Comparison of ENCODE assay signal across 16 cellular contexts in the genomic region with DNA sequence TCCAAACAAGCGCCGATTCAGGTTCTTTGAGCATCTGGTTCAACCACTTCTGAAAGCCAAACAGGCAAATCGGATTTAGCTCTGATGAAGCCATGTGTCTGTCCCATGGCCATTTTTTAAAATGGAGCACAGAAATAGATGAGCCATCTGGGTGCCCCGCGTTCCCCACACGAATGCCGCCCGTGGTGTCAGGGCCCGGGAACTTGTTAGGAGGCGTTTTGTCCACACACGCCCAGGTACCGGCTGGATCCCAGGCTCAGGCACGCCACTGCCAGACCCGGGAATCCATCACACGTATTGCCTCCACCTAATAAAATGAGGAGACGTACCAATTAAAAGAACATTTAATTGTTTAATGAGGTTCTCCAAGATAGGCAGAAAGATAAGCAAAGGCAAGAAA.
DNase-seq lines count a peak whose midpoint lies in the region; ATAC-seq and TF ChIP-seq lines count a peak whose summit lies in the region.
"Had no signal": no experiment of that assay in that cellular context is flagged by ENCODE, and none has a peak within 500 bp of the region (broad histone marks: within the 10 kb centered on the region; RNA-seq: fewer than 3 reads in every experiment).

No MANE protein-coding gene starts in this region.

- H3K9me3 Mint-ChIP-seq in osteocyte (ENCODE audit: unreplicated experiment): peaks cover 44% of the 10 kb centered on the region
- H3K9me3 Mint-ChIP-seq: CD4-positive, alpha-beta T cell had no signal

- no peak overlapping the region for H3K4me3 ChIP-seq in foreskin fibroblast (ENCODE audit: low read depth in 1 of 2, low read length in 2 of 2)
- H3K4me3 ChIP-seq: A549, HAP-1 had no signal

- H3K36me3 Mint-ChIP-seq in osteocyte (ENCODE audit: unreplicated experiment): no peaks in the 10 kb centered on the region
- H3K36me3 Mint-ChIP-seq: IgD-negative memory B cell had no signal

- no peak overlapping the region for H3K27ac Mint-ChIP-seq in osteocyte (ENCODE audit: unreplicated experiment)
- H3K27ac Mint-ChIP-seq: CD4-positive, alpha-beta T cell; IgD-negative memory B cell had no signal

- H3K4me1 Mint-ChIP-seq in osteocyte (ENCODE audit: unreplicated experiment): no peaks in the 10 kb centered on the region
- H3K4me1 Mint-ChIP-seq: IgD-negative memory B cell had no signal

- ATAC-seq in left ventricle myocardium superior (no peak), GM21526 (IDR thresholded peaks at IDR 0.05; ENCODE audit: low FRiP score, unreplicated experiment) (no peak)
- ATAC-seq: A549, HepG2 had no signal

- TF ChIP-seq CTCF in osteocyte (IDR thresholded peaks at IDR 0.05) (no peak), foreskin fibroblast (IDR thresholded peaks at IDR 0.05; ENCODE audit: low read depth, low read length) (no peak)

- peak; percentile 38 for DNase-seq in cardiac septum (ENCODE audit: low spot score)
- DNase-seq in left ventricle myocardium superior: no peak
- DNase-seq in NCI-H69 (lab: John Stamatoyannopoulos, UW): peak; percentile 51
- DNase-seq in osteocyte (ENCODE audit: extremely low spot score, unreplicated experiment): peak; percentile 77
- DNase-seq in activated T-cell treated with anti-CD3 and anti-CD28 coated beads, Interleukin-2, amount 50 U/mL, for 48 hours: no peak
- no peak for DNase-seq in foreskin fibroblast
- DNase-seq: AML-193; Caco-2; CD4-positive, alpha-beta T cell; GDM1; GOT3 had no signal

- H3K4me3 Mint-ChIP-seq in osteocyte (ENCODE audit: unreplicated experiment): no peak overlapping the region
- H3K4me3 Mint-ChIP-seq: CD4-positive, alpha-beta T cell; IgD-negative memory B cell had no signal

- no peaks in the 10 kb centered on the region for H3K27me3 Mint-ChIP-seq in osteocyte (ENCODE audit: unreplicated experiment)
- H3K27me3 Mint-ChIP-seq: CD4-positive, alpha-beta T cell; IgD-negative memory B cell had no signal

- intact Hi-C loops in cardiac septum (cut with DNase I) (no loop called here), left ventricle myocardium superior (cut with micrococcal nuclease) (no loop called here)

Comparison
In these comparisons a context has a peak if more than half of its experiments do, and no peak if none do; other contexts are left out.
1. DNase-seq: peak in cardiac septum (single experiment), NCI-H69 (single experiment) and osteocyte (single experiment); none in left ventricle myocardium superior (single experiment), activated T-cell treated with anti-CD3 and anti-CD28 coated beads, Interleukin-2, amount 50 U/mL, for 48 hours (0 of 2) and foreskin fibroblast (0 of 2).